ENCODE assay signal across 15 cellular contexts in genomic region chrX:115031989-115032388, GRCh38. TPM values are rescaled to one million over a fixed set of nuclear protein-coding genes. Genes with fewer than 3 reads are reported as not detected.
DNase-seq lines count a peak whose midpoint lies in the region; TF ChIP-seq lines count a peak whose summit lies in the region.
"Had no signal": no experiment of that assay in that cellular context is flagged by ENCODE, and none has a peak within 500 bp of the region (broad histone marks: within the 10 kb centered on the region; RNA-seq: fewer than 3 reads in every experiment).

No MANE protein-coding gene starts in this region.

- H3K27ac Mint-ChIP-seq in HFFc6 (no peak overlapping the region), progenitor cell of endocrine pancreas (no peak overlapping the region), osteocyte (ENCODE audit: unreplicated experiment) (no peak overlapping the region)
- H3K27ac Mint-ChIP-seq: CD14-positive monocyte; CD8-positive, alpha-beta T cell had no signal

- H3K4me3 ChIP-seq in fibroblast of mammary gland (ENCODE audit: control insufficient read depth, low read depth, low read length) (no peak overlapping the region), foreskin fibroblast (ENCODE audit: low read depth in 1 of 2, low read length in 2 of 2) (no peak overlapping the region)
- H3K4me3 ChIP-seq: A549, GM23248 had no signal

- H3K4me1 Mint-ChIP-seq in HFFc6 (ENCODE audit: low read depth), result peaks cover 22% of the 10 kb centered on the region
- no peaks in the 10 kb centered on the region for H3K4me1 Mint-ChIP-seq in progenitor cell of endocrine pancreas (ENCODE audit: low read depth)
- peaks cover 11% of the 10 kb centered on the region for H3K4me1 Mint-ChIP-seq in osteocyte (ENCODE audit: unreplicated experiment)
- H3K4me1 Mint-ChIP-seq: CD14-positive monocyte had no signal

- TF ChIP-seq CTCF in HFFc6 (IDR thresholded peaks at IDR 0.05), result no peak
- TF ChIP-seq CTCF in fibroblast of mammary gland (conservative IDR thresholded peaks at IDR 0.05; ENCODE audit: control insufficient read depth, insufficient read depth, low read depth, low read length), result no peak
- no peak for TF ChIP-seq CTCF in progenitor cell of endocrine pancreas (IDR thresholded peaks at IDR 0.05; ENCODE audit: unreplicated experiment)
- no peak for TF ChIP-seq CTCF in foreskin fibroblast (IDR thresholded peaks at IDR 0.05; ENCODE audit: low read depth, low read length)
- TF ChIP-seq CTCF in osteocyte (IDR thresholded peaks at IDR 0.05), result no peak

- no peak overlapping the region for H3K4me3 Mint-ChIP-seq in HFFc6
- no peak overlapping the region for H3K4me3 Mint-ChIP-seq in progenitor cell of endocrine pancreas (ENCODE audit: low read depth)
- no peak overlapping the region for H3K4me3 Mint-ChIP-seq in osteocyte (ENCODE audit: unreplicated experiment)
- H3K4me3 Mint-ChIP-seq: CD14-positive monocyte; CD8-positive, alpha-beta T cell had no signal

- H3K9me3 Mint-ChIP-seq in HFFc6 (no peaks in the 10 kb centered on the region), progenitor cell of endocrine pancreas (ENCODE audit: low read depth) (no peaks in the 10 kb centered on the region), osteocyte (ENCODE audit: unreplicated experiment) (no peaks in the 10 kb centered on the region)
- H3K9me3 Mint-ChIP-seq: CD8-positive, alpha-beta T cell had no signal

- DNase-seq in HFFc6 (peak; percentile 24), amniotic epithelial cell (ENCODE audit: low read depth) (peak; percentile 63), fibroblast of mammary gland (ENCODE audit: low read depth) (peak; percentile 8), progenitor cell of endocrine pancreas (ENCODE audit: low spot score, unreplicated experiment) (no peak), foreskin fibroblast (no peak), NCI-H2081 treated with DMSO at 0.1 percent for 48 hours (lab: John Stamatoyannopoulos, UW) (no peak), osteocyte (ENCODE audit: extremely low spot score, unreplicated experiment) (no peak)
- DNase-seq: CD8-positive, alpha-beta T cell; COR-L47; DMS153; DMS79 treated with DMSO at 0.1 percent for 48 hours; GF-D8; GM23248 had no signal

- H3K36me3 Mint-ChIP-seq in HFFc6 (ENCODE audit: low read depth) (no peaks in the 10 kb centered on the region), progenitor cell of endocrine pancreas (ENCODE audit: insufficient read depth) (no peaks in the 10 kb centered on the region), osteocyte (ENCODE audit: unreplicated experiment) (no peaks in the 10 kb centered on the region)
- H3K36me3 Mint-ChIP-seq: CD14-positive monocyte; CD8-positive, alpha-beta T cell had no signal

- H3K27me3 Mint-ChIP-seq in HFFc6 (ENCODE audit: insufficient read depth) (peaks cover 1% of the 10 kb centered on the region; the same call in 1 of the 2 replicates), progenitor cell of endocrine pancreas (no peaks in the 10 kb centered on the region), osteocyte (ENCODE audit: unreplicated experiment) (no peaks in the 10 kb centered on the region)

RNA-seq across cellular contexts. Expression of gene IL13RA2, which starts 14.6 kb away (rescaled TPM):
- total RNA-seq in HFFc6 (2021; fragmentation: NEBNext Ultra II Directional; extraction: Animal tissue kit (Norgen Biotek cat#: 25700)), result 1 to 10 TPM; 6.6 to 9.5 (median 7.3) TPM
- total RNA-seq in progenitor cell of endocrine pancreas, result not detected in 2 replicates
- not detected in 2 replicates for total RNA-seq in osteocyte
- total RNA-seq: CD8-positive, alpha-beta T cell had no signal

Comparison
In these comparisons a context has a peak if more than half of its experiments do, and no peak if none do; other contexts are left out.
1. DNase-seq: peak in HFFc6 (single experiment), amniotic epithelial cell (single experiment) and fibroblast of mammary gland (single experiment); none in progenitor cell of endocrine pancreas (single experiment), foreskin fibroblast (0 of 2), NCI-H2081 treated with DMSO at 0.1 percent for 48 hours (single experiment) and osteocyte (single experiment).